In the genomic region with DNA sequence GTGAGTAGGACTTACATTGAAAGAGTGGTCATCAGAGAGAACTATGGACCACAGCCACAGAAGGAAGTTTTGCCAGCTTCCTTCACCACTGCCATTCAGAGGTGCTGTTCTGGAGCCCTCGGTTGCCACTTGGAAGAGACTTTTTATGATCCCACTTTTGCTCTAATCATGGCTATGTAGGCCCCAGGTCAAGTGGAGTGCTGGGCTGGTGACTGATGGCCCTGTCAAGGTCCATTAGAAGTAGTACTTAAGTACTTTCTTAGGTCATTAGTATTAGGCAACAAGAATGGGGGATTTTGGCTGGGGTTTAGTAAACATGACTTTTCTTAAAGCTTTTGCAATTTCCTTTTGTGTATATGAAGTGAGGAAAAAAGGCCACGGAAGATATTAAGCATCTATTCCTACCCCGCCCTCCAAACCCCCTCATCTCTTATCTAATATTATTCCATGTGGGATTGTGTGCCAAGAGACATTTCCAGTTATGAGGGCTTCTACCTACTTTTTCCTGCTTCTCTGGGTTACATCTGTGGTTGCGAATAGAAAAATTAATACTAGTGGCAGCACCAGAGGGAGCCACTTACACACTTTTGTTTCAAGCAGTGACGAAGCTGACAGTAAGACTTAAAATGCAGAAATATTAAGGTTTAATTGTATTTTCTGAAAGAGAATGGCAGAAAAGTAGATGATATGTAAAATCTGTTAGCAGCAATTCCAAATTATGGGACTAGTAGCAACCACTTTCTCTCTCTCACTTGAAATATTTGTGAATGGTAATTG, we compare ENCODE assay signal across 8 cellular contexts.
DNase-seq lines count a peak whose midpoint lies in the region; ATAC-seq and TF ChIP-seq lines count a peak whose summit lies in the region.

No MANE protein-coding gene starts in this region.

- ATAC-seq in GM19452 (IDR thresholded peaks at IDR 0.05; ENCODE audit: unreplicated experiment) (no peak), HG03175 (IDR thresholded peaks at IDR 0.05; ENCODE audit: unreplicated experiment) (no peak), GM18867 (IDR thresholded peaks at IDR 0.05; ENCODE audit: unreplicated experiment) (no peak)

- H3K4me3 ChIP-seq in astrocyte of the spinal cord (ENCODE audit: low read depth, low read length), result no peak overlapping the region

- TF ChIP-seq CTCF in astrocyte of the spinal cord (IDR thresholded peaks at IDR 0.05; ENCODE audit: low read depth, low read length), result peak; percentile 41

- no peaks in the 10 kb centered on the region for H3K27me3 ChIP-seq in layer of hippocampus (ENCODE audit: control insufficient read depth, insufficient read depth, low read length)

- in situ Hi-C loops in astrocyte of the spinal cord (cut with HindIII; ENCODE audit: low sequenced_read_pairs), result no loop called here

- DNase-seq in GM03348 (ENCODE audit: low spot score), result peak; percentile 61
- DNase-seq in NCI-H1092 (lab: John Stamatoyannopoulos, UW), result peak; percentile 8
- peak; percentile 70 for DNase-seq in astrocyte of the spinal cord (ENCODE audit: low read depth, low spot score)
- DNase-seq in stimulated activated CD4-positive, alpha-beta T cell treated with anti-CD3 and anti-CD28 coated beads, Interleukin-4, amount 100 ng/mL, for 1 hour, result no peak

- H3K27ac ChIP-seq in layer of hippocampus (ENCODE audit: low read depth, low read length), result peak overlapping the region; percentile 44
